ENCODE assay signal across 19 cellular contexts in the genomic region with DNA sequence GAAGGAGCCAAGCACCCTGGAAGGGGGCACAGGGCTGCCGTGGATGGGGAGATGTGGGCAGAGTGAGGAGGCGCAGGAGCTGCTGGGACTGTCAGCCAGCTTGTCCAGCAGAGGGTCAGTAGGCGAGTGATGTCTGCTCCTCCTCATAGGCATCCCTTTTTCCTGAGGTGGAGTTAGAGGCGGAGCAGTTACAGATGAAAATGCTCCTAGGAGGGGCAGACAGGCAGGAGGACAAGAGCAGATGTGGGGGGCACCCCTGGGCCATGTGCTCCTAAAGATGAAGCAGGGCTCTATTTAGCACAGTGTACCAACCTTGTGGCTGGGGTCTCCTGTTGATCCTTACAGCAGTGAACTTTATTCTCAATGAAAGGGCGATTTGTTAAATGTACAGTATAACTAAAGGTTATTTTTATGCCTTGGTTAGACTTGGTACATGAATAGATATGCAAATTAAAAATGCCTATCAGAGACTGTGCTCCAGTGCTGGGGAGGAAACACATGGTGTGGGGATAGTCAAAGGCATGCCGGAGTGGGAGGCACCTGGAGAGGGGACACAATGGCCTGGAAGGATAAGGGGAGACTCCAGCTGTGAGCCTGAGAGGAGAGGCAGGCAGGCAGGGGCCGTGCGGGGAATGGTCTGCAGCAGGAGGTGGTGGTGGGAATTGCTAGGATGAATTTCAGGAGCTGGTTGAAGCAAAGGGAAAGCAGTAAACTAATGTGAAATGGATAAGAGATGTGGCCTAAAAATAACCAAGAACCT.
"Had no signal": no experiment of that assay in that cellular context is flagged by ENCODE, and none has a peak within 500 bp of the region (broad histone marks: within the 10 kb centered on the region; RNA-seq: fewer than 3 reads in every experiment).

No MANE protein-coding gene starts in this region.

- H3K27ac Mint-ChIP-seq: activated CD4-positive, alpha-beta memory T cell treated with anti-CD3 and anti-CD28 coated beads for 36 hours; activated CD4-positive, alpha-beta T cell treated with anti-CD3 and anti-CD28 coated beads for 36 hours; activated CD8-positive, alpha-beta memory T cell treated with anti-CD3 and anti-CD28 coated beads, Interleukin-2, amount 10 ng/mL, durations not matched to agents 7 days and 5 days; activated naive CD4-positive, alpha-beta T cell treated with anti-CD3 and anti-CD28 coated beads, Interleukin-2, amount 50 U/mL, for 72 hours; stimulated activated naive CD8-positive, alpha-beta T cell treated with anti-CD3 and anti-CD28 coated beads, Interleukin-15, amount 100 ng/mL, for 72 hours; T-helper 1 cell treated with Interleukin-12 subunit alpha and Interleukin-12 subunit beta and Interleukin-4 antibody, amounts not matched to agents 30 μg/mL and 1 μg/mL, for 36 hours had no signal

- H3K4me3 Mint-ChIP-seq: activated CD4-positive, alpha-beta memory T cell treated with anti-CD3 and anti-CD28 coated beads for 36 hours; activated CD4-positive, alpha-beta T cell treated with anti-CD3 and anti-CD28 coated beads for 36 hours; activated CD8-positive, alpha-beta memory T cell treated with anti-CD3 and anti-CD28 coated beads, Interleukin-2, amount 10 ng/mL, durations not matched to agents 7 days and 5 days; stimulated activated naive CD8-positive, alpha-beta T cell treated with anti-CD3 and anti-CD28 coated beads, Interleukin-15, amount 100 ng/mL, for 72 hours; T-helper 1 cell treated with Interleukin-12 subunit alpha and Interleukin-12 subunit beta and Interleukin-4 antibody, amounts not matched to agents 30 μg/mL and 1 μg/mL, for 36 hours had no signal

- DNase-seq: activated CD4-positive, alpha-beta memory T cell treated with anti-CD3 and anti-CD28 coated beads for 36 hours; activated CD4-positive, alpha-beta T cell treated with anti-CD3 and anti-CD28 coated beads for 36 hours; activated CD8-positive, alpha-beta memory T cell treated with anti-CD3 and anti-CD28 coated beads, Interleukin-2, amount 10 ng/mL, durations not matched to agents 7 days and 5 days; activated T-cell treated with anti-CD3 and anti-CD28 coated beads, Interleukin-2, amount 50 U/mL, for 1 hour; foreskin keratinocyte; glutamatergic neuron; hypothalamus; left colon; lower lobe of right lung; midbrain; pancreas; spleen; stimulated activated naive CD8-positive, alpha-beta T cell treated with anti-CD3 and anti-CD28 coated beads, Interleukin-15, amount 100 ng/mL, for 72 hours; upper lobe of right lung; WERI-Rb-1 had no signal

- H3K4me1 Mint-ChIP-seq: activated CD4-positive, alpha-beta T cell treated with anti-CD3 and anti-CD28 coated beads for 36 hours; activated CD8-positive, alpha-beta memory T cell treated with anti-CD3 and anti-CD28 coated beads, Interleukin-2, amount 10 ng/mL, durations not matched to agents 7 days and 5 days; stimulated activated naive CD8-positive, alpha-beta T cell treated with anti-CD3 and anti-CD28 coated beads, Interleukin-15, amount 100 ng/mL, for 72 hours had no signal

- H3K36me3 Mint-ChIP-seq: activated CD4-positive, alpha-beta memory T cell treated with anti-CD3 and anti-CD28 coated beads for 36 hours; activated CD8-positive, alpha-beta memory T cell treated with anti-CD3 and anti-CD28 coated beads, Interleukin-2, amount 10 ng/mL, durations not matched to agents 7 days and 5 days; activated naive CD4-positive, alpha-beta T cell treated with anti-CD3 and anti-CD28 coated beads, Interleukin-2, amount 50 U/mL, for 72 hours had no signal

- H3K9me3 ChIP-seq: lower lobe of right lung, pancreas, upper lobe of right lung had no signal

- H3K36me3 ChIP-seq: cardiac muscle cell, lower lobe of right lung, pancreas, spleen, upper lobe of right lung, WERI-Rb-1 had no signal

- H3K9me3 Mint-ChIP-seq: activated CD4-positive, alpha-beta memory T cell treated with anti-CD3 and anti-CD28 coated beads for 36 hours; activated naive CD4-positive, alpha-beta T cell treated with anti-CD3 and anti-CD28 coated beads, Interleukin-2, amount 50 U/mL, for 72 hours; stimulated activated naive CD8-positive, alpha-beta T cell treated with anti-CD3 and anti-CD28 coated beads, Interleukin-15, amount 100 ng/mL, for 72 hours; T-helper 1 cell treated with Interleukin-12 subunit alpha and Interleukin-12 subunit beta and Interleukin-4 antibody, amounts not matched to agents 30 μg/mL and 1 μg/mL, for 36 hours had no signal

- H3K4me1 ChIP-seq: foreskin keratinocyte, lower lobe of right lung, pancreas, spleen, upper lobe of right lung had no signal

- H3K27ac ChIP-seq: cardiac muscle cell, foreskin keratinocyte, lower lobe of right lung, pancreas, spleen, upper lobe of right lung, WERI-Rb-1 had no signal

- H3K4me3 ChIP-seq: cardiac muscle cell, lower lobe of right lung, pancreas, spleen, upper lobe of right lung had no signal

- ATAC-seq: activated CD4-positive, alpha-beta T cell treated with anti-CD3 and anti-CD28 coated beads for 36 hours; activated CD8-positive, alpha-beta memory T cell treated with anti-CD3 and anti-CD28 coated beads, Interleukin-2, amount 10 ng/mL, durations not matched to agents 7 days and 5 days; activated naive CD4-positive, alpha-beta T cell treated with anti-CD3 and anti-CD28 coated beads, Interleukin-2, amount 50 U/mL, for 72 hours; foreskin keratinocyte; left colon; lower lobe of right lung; pancreas; sciatic nerve; stimulated activated naive CD8-positive, alpha-beta T cell treated with anti-CD3 and anti-CD28 coated beads, Interleukin-15, amount 100 ng/mL, for 72 hours; upper lobe of right lung had no signal

- H3K27me3 ChIP-seq: cardiac muscle cell, pancreas, upper lobe of right lung had no signal
